Comparison of ENCODE assay signal across 15 cellular contexts in the genomic region with DNA sequence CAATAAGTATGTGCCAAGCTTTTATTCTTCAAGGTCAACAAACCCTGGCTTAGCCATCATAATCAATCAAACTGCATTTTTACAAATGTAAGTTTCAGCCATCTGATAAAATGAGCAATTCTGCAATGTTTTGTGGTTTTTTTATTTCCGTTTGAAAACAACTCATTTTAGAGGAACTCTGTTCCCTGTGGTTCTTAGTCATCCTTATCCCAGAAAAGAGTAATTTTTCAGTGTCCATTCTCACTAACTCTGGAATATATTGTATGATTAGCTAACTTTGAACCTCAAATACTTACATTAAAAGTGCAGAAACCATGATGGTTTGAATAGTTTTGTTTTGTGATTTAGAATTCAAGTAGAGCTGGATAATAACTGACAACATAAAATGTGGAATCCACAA.
DNase-seq lines count a peak whose midpoint lies in the region; ATAC-seq, FAIRE-seq and TF ChIP-seq lines count a peak whose summit lies in the region.
"Had no signal": no experiment of that assay in that cellular context is flagged by ENCODE, and none has a peak within 500 bp of the region (broad histone marks: within the 10 kb centered on the region; RNA-seq: fewer than 3 reads in every experiment).

No MANE protein-coding gene starts in this region.

- DNase-seq in LHCN-M2 (ENCODE audit: low read depth) (peak; percentile 83), astrocyte (ENCODE audit: low read depth) (peak; percentile 91), left lung (no peak), DMS79 treated with DMSO at 0.1 percent for 48 hours (lab: John Stamatoyannopoulos, UW) (no peak), SW480 (ENCODE audit: low spot score) (no peak), CD14-positive monocyte (ENCODE audit: low spot score) (no peak)
- DNase-seq: activated T-cell treated with anti-CD3 and anti-CD28 coated beads for 4 hours; naive thymus-derived CD4-positive, alpha-beta T cell; NCI-H1417; NCI-H69; right lobe of liver had no signal

- TF ChIP-seq CTCF in astrocyte (IDR thresholded peaks at IDR 0.05; ENCODE audit: insufficient read depth, low read depth, low read length): no peak
- TF ChIP-seq CTCF in left lung (IDR thresholded peaks at IDR 0.05): no peak
- TF ChIP-seq CTCF in CD14-positive monocyte (IDR thresholded peaks at IDR 0.05): no peak

- H3K79me2 ChIP-seq in astrocyte (ENCODE audit: insufficient read depth, low read length): no peaks in the 10 kb centered on the region

- H2AFZ ChIP-seq in astrocyte (ENCODE audit: low read depth, low read length): no peak overlapping the region

- ATAC-seq in left lung (peak; percentile 39), HG03025 (IDR thresholded peaks at IDR 0.05; ENCODE audit: low FRiP score, unreplicated experiment) (no peak)
- ATAC-seq: activated CD4-positive, CD25-positive, alpha-beta regulatory T cell treated with anti-CD3 and anti-CD28 coated beads, Interleukin-2, amount 50 U/mL, for 24 hours; naive thymus-derived CD4-positive, alpha-beta T cell; right lobe of liver had no signal

- H3K9me3 Mint-ChIP-seq in astrocyte (ENCODE audit: unreplicated experiment): peaks cover 4% of the 10 kb centered on the region
- peaks cover 0 to 5% (median 4%) of the 10 kb centered on the region in 7 donors for H3K9me3 Mint-ChIP-seq in CD14-positive monocyte

- H3K9ac ChIP-seq in BLaER1 treated with 17β-estradiol and CSF1 and Interleukin-3, amounts not matched to agents 10 nM and 100 nM: peak overlapping the region in 4 of 11 experiments; percentile 58 to 70 (median 64); a peak in 5 of 22 replicates
- no peak overlapping the region for H3K9ac ChIP-seq in astrocyte (ENCODE audit: low read length)

- H3K27me3 Mint-ChIP-seq in astrocyte (ENCODE audit: low read depth, unreplicated experiment): peaks cover 2% of the 10 kb centered on the region
- H3K27me3 Mint-ChIP-seq in CD14-positive monocyte (ENCODE audit: low read depth in 3 of 3): peaks cover 0 to 5% (median 1%) of the 10 kb centered on the region in 3 donors

- H3K9me3 ChIP-seq in BLaER1 treated with 17β-estradiol and CSF1 and Interleukin-3, amounts not matched to agents 10 nM and 100 nM (replicated peaks in 1 of 11): peaks cover 3 to 31% (median 21%) of the 10 kb centered on the region in 11 experiments; a peak in 21 of 22 replicates
- H3K9me3 ChIP-seq in astrocyte (ENCODE audit: insufficient read depth, low read depth, low read length): no peaks in the 10 kb centered on the region
- no peaks in the 10 kb centered on the region for H3K9me3 ChIP-seq in left lung
- H3K9me3 ChIP-seq: right lobe of liver, SJSA1 had no signal

- no peaks in the 10 kb centered on the region for H4K20me1 ChIP-seq in BLaER1 treated with 17β-estradiol and CSF1 and Interleukin-3, amounts not matched to agents 10 nM and 100 nM
- no peaks in the 10 kb centered on the region for H4K20me1 ChIP-seq in astrocyte (ENCODE audit: insufficient read depth, low read length)

- H3K27me3 ChIP-seq in BLaER1 treated with 17β-estradiol and CSF1 and Interleukin-3, amounts not matched to agents 10 nM and 100 nM: no peaks in the 10 kb centered on the region
- H3K27me3 ChIP-seq in astrocyte (ENCODE audit: insufficient read depth, low read length): peaks cover 13% of the 10 kb centered on the region
- H3K27me3 ChIP-seq in left lung: no peaks in the 10 kb centered on the region
- H3K27me3 ChIP-seq: right lobe of liver had no signal

- peaks cover 44 to 61% (median 49%) of the 10 kb centered on the region in 10 experiments for H3K4me1 ChIP-seq in BLaER1 treated with 17β-estradiol and CSF1 and Interleukin-3, amounts not matched to agents 10 nM and 100 nM
- H3K4me1 ChIP-seq in astrocyte (ENCODE audit: insufficient read depth, low read length) (peaks cover 13% of the 10 kb centered on the region), left lung (peaks cover 0 to 29% of the 10 kb centered on the region in 2 donors)
- H3K4me1 ChIP-seq: SJSA1 had no signal

- peak overlapping the region; percentile 72 to 91 (median 83); a peak in 21 of 22 replicates for H3K4me2 ChIP-seq in BLaER1 treated with 17β-estradiol and CSF1 and Interleukin-3, amounts not matched to agents 10 nM and 100 nM
- H3K4me2 ChIP-seq in astrocyte (ENCODE audit: low read length): peak overlapping the region; percentile 16

- peaks cover 18% of the 10 kb centered on the region for H3K4me1 Mint-ChIP-seq in astrocyte (ENCODE audit: low read depth, unreplicated experiment)
- peaks cover 43% of the 10 kb centered on the region for H3K4me1 Mint-ChIP-seq in CD14-positive monocyte

- H3K4me3 ChIP-seq in BLaER1 treated with 17β-estradiol and CSF1 and Interleukin-3, amounts not matched to agents 10 nM and 100 nM: no peak overlapping the region; a peak in 2 of 20 replicates
- H3K4me3 ChIP-seq in astrocyte (ENCODE audit: insufficient read depth, low read depth, low read length) (no peak overlapping the region), left lung (no peak overlapping the region)
- H3K4me3 ChIP-seq: right lobe of liver, SJSA1 had no signal

- peak overlapping the region in 10 of 11 experiments; percentile 65 to 99 (median 89); a peak in 20 of 22 replicates for H3K27ac ChIP-seq in BLaER1 treated with 17β-estradiol and CSF1 and Interleukin-3, amounts not matched to agents 10 nM and 100 nM
- H3K27ac ChIP-seq in astrocyte (ENCODE audit: low read depth, low read length): no peak overlapping the region
- peak overlapping the region in 1 of 2 donors; percentile 5 for H3K27ac ChIP-seq in left lung
- H3K27ac ChIP-seq: right lobe of liver, SJSA1 had no signal

- peaks cover 0 to 23% (median 3%) of the 10 kb centered on the region in 11 experiments; a peak in 8 of 22 replicates for H3K36me3 ChIP-seq in BLaER1 treated with 17β-estradiol and CSF1 and Interleukin-3, amounts not matched to agents 10 nM and 100 nM
- no peaks in the 10 kb centered on the region for H3K36me3 ChIP-seq in astrocyte (ENCODE audit: insufficient read depth, low read length)
- no peaks in the 10 kb centered on the region for H3K36me3 ChIP-seq in left lung
- H3K36me3 ChIP-seq: right lobe of liver, SJSA1 had no signal

- H3K36me3 Mint-ChIP-seq in astrocyte (ENCODE audit: low read depth, unreplicated experiment): no peaks in the 10 kb centered on the region
- peaks cover 0 to 5% of the 10 kb centered on the region in 2 donors for H3K36me3 Mint-ChIP-seq in CD14-positive monocyte
- H3K36me3 Mint-ChIP-seq: naive thymus-derived CD4-positive, alpha-beta T cell had no signal

- intact Hi-C loops in left lung (cut with DNase I): no loop called here
- intact Hi-C loops in CD14-positive monocyte (cut with micrococcal nuclease): loop anchor here in 1 of 2 donors (5.0 kb wide), 1 partner anchor 41 kb away; no protein-coding TSS in a partner anchor

- H3K27ac Mint-ChIP-seq in astrocyte (ENCODE audit: unreplicated experiment) (no peak overlapping the region), CD14-positive monocyte (no peak overlapping the region)
- H3K27ac Mint-ChIP-seq: naive thymus-derived CD4-positive, alpha-beta T cell had no signal

- no peak overlapping the region for H3K4me3 Mint-ChIP-seq in astrocyte (ENCODE audit: unreplicated experiment)
- no peak overlapping the region for H3K4me3 Mint-ChIP-seq in CD14-positive monocyte
- H3K4me3 Mint-ChIP-seq: naive thymus-derived CD4-positive, alpha-beta T cell had no signal

- FAIRE-seq in astrocyte (lab: Jason Lieb, UNC): peak; percentile 86

Comparison
In these comparisons a context has a peak if more than half of its experiments do, and no peak if none do; other contexts are left out.
1. DNase-seq: peak in LHCN-M2 (single experiment) and astrocyte (single experiment); none in left lung (0 of 2), DMS79 treated with DMSO at 0.1 percent for 48 hours (single experiment), SW480 (single experiment) and CD14-positive monocyte (single experiment).